In the genomic region with DNA sequence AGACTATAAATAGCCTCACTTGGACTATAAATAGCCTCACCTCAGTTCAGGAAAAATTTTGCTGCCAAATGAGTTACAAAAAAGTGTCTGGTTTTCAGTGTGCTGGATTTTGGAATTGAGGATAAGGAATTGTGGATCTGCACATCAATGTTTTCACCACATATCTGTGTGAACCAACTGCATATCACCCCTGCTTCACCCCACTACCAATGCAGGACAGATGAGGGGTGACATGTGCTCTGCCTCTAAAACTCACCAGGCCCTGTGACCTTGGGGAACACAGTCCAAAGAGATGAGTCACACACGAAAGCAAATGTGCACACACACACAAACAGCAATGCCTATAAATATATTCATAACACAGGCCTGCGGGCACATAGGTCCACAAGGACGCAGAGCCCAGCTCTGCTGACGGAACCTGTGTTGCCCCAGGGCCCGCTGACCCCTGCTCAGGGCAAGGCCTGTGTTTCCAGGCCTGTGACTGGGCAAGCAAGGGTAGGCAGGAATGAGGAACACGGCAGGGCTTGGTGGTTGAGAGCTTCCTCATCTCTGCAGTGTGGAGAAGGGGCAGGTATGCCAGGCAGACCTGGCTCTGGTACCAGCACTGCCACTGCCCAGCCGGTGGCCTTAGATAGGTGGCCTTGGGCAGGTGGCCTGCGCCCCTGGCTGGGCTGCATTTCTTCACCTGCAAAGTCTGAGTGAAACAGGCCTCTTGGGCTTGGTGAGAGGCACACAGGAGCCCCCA, we compare ENCODE assay signal across 1 cellular context.
TF ChIP-seq lines count a peak whose summit lies in the region.

No MANE protein-coding gene starts in this region.

TF ChIP-seq in HepG2, 621 proteins besides CTCF, POLR2A, EP300 and RAD21 (continued from another document and continues in another):
- TF ChIP-seq ZHX2 (IDR thresholded peaks at IDR 0.05; ENCODE audit: low read depth) = no peak
- TF ChIP-seq ZHX2 (CRISPR knock-in tag; IDR thresholded peaks at IDR 0.05; ENCODE audit: borderline replicate concordance) = no peak
- TF ChIP-seq HMGXB3 (CRISPR knock-in tag; IDR thresholded peaks at IDR 0.05; ENCODE audit: borderline replicate concordance) = no peak
- TF ChIP-seq, protein P1, sequence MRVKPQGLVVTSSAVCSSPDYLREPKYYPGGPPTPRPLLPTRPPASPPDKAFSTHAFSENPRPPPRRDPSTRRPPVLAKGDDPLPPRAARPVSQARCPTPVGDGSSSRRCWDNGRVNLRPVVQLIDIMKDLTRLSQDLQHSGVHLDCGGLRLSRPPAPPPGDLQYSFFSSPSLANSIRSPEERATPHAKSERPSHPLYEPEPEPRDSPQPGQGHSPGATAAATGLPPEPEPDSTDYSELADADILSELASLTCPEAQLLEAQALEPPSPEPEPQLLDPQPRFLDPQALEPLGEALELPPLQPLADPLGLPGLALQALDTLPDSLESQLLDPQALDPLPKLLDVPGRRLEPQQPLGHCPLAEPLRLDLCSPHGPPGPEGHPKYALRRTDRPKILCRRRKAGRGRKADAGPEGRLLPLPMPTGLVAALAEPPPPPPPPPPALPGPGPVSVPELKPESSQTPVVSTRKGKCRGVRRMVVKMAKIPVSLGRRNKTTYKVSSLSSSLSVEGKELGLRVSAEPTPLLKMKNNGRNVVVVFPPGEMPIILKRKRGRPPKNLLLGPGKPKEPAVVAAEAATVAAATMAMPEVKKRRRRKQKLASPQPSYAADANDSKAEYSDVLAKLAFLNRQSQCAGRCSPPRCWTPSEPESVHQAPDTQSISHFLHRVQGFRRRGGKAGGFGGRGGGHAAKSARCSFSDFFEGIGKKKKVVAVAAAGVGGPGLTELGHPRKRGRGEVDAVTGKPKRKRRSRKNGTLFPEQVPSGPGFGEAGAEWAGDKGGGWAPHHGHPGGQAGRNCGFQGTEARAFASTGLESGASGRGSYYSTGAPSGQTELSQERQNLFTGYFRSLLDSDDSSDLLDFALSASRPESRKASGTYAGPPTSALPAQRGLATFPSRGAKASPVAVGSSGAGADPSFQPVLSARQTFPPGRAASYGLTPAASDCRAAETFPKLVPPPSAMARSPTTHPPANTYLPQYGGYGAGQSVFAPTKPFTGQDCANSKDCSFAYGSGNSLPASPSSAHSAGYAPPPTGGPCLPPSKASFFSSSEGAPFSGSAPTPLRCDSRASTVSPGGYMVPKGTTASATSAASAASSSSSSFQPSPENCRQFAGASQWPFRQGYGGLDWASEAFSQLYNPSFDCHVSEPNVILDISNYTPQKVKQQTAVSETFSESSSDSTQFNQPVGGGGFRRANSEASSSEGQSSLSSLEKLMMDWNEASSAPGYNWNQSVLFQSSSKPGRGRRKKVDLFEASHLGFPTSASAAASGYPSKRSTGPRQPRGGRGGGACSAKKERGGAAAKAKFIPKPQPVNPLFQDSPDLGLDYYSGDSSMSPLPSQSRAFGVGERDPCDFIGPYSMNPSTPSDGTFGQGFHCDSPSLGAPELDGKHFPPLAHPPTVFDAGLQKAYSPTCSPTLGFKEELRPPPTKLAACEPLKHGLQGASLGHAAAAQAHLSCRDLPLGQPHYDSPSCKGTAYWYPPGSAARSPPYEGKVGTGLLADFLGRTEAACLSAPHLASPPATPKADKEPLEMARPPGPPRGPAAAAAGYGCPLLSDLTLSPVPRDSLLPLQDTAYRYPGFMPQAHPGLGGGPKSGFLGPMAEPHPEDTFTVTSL (CRISPR knock-in tag; IDR thresholded peaks at IDR 0.05; ENCODE audit: borderline replicate concordance) = peak; percentile 63; the same call in 1 of the 2 replicates
- no peak for TF ChIP-seq ZNF546 (CRISPR knock-in tag; conservative IDR thresholded peaks at IDR 0.05)
- TF ChIP-seq SP1 (IDR thresholded peaks at IDR 0.05) = no peak
- TF ChIP-seq SP1 (CRISPR knock-in tag; IDR thresholded peaks at IDR 0.05) = no peak
- TF ChIP-seq MBD4 (IDR thresholded peaks at IDR 0.05; ENCODE audit: borderline replicate concordance, low read length) = no peak
- no peak for TF ChIP-seq ZNF841 (CRISPR knock-in tag; IDR thresholded peaks at IDR 0.05; ENCODE audit: borderline replicate concordance)
- TF ChIP-seq JDP2 (CRISPR knock-in tag; IDR thresholded peaks at IDR 0.05; ENCODE audit: borderline replicate concordance) = no peak
- TF ChIP-seq ZNF83 (CRISPR knock-in tag; IDR thresholded peaks at IDR 0.05; ENCODE audit: borderline replicate concordance) = no peak
- TF ChIP-seq HOXA3 (CRISPR knock-in tag; IDR thresholded peaks at IDR 0.05) = peak; percentile 63; the same call in 1 of the 2 replicates
- TF ChIP-seq MLX (CRISPR knock-in tag; IDR thresholded peaks at IDR 0.05) = no peak
- no peak for TF ChIP-seq SYNCRIP (IDR thresholded peaks at IDR 0.05; ENCODE audit: insufficient read depth, low read depth, low read length)
- peak; percentile 52; the same call in 1 of the 2 replicates for TF ChIP-seq SOX5 (CRISPR knock-in tag; IDR thresholded peaks at IDR 0.05; ENCODE audit: borderline replicate concordance)
- no peak for TF ChIP-seq ZIK1 (CRISPR knock-in tag; IDR thresholded peaks at IDR 0.05; ENCODE audit: borderline replicate concordance, low read depth)
- TF ChIP-seq ZNF776 (CRISPR knock-in tag; IDR thresholded peaks at IDR 0.05) = no peak
- TF ChIP-seq TCF7 (IDR thresholded peaks at IDR 0.05; ENCODE audit: low read depth) = no peak
- TF ChIP-seq MAFK (conservative IDR thresholded peaks at IDR 0.05 in 1 of 2, IDR thresholded peaks at IDR 0.05 in 1 of 2; ENCODE audit: low read length in 2 of 2) = peak; percentile 10 to 34; a peak in 3 of 4 replicates
- TF ChIP-seq, protein P2, sequence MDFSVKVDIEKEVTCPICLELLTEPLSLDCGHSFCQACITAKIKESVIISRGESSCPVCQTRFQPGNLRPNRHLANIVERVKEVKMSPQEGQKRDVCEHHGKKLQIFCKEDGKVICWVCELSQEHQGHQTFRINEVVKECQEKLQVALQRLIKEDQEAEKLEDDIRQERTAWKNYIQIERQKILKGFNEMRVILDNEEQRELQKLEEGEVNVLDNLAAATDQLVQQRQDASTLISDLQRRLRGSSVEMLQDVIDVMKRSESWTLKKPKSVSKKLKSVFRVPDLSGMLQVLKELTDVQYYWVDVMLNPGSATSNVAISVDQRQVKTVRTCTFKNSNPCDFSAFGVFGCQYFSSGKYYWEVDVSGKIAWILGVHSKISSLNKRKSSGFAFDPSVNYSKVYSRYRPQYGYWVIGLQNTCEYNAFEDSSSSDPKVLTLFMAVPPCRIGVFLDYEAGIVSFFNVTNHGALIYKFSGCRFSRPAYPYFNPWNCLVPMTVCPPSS (IDR thresholded peaks at IDR 0.05) = no peak
- no peak for TF ChIP-seq ARHGAP35 (CRISPR knock-in tag; IDR thresholded peaks at IDR 0.05; ENCODE audit: borderline replicate concordance)
- peak; percentile 81; the same call in 1 of the 2 replicates for TF ChIP-seq ARID3A (IDR thresholded peaks at IDR 0.05; ENCODE audit: low read depth, low read length)
- no peak; the same call in 1 of the 2 replicates for TF ChIP-seq GFI1 (CRISPR knock-in tag; IDR thresholded peaks at IDR 0.05; ENCODE audit: borderline replicate concordance)
